ENCODE assay signal across 25 cellular contexts in the genomic region with DNA sequence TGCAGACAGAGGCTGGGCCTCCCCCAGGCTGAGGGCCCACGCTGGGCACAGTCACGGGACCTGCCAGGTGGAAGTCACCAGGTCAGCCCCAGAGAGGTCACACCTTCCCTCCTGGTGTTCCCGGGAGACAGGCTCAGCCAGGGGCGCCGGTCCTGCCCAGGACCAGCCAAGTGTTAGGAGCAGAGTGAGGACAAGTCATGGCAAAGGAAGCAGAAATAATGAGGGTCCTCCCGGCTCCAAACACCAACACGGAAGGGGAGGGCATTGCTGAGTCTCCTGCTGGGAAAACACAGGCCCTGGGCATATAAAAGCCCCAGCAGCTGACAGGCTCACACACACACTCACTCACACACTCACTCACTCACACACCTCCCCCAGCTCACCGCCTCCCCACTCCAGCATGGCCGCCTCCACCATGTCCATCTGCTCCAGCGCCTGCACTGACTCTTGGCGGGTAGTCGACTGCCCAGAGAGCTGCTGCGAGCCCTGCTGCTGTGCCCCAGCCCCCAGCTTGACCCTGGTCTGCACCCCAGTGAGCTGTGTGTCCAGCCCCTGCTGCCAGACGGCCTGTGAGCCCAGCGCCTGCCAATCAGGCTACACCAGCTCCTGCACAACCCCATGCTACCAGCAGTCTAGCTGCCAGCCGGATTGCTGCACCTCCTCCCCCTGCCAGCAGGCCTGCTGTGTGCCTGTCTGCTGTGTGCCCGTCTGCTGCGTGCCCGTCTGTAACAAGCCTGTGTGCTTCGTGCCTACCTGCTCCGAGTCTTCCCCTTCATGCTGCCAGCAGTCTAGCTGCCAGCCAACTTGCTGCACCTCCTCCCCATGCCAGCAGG. TPM values are rescaled to one million over a fixed set of nuclear protein-coding genes. Genes with fewer than 3 reads are reported as not detected.
DNase-seq lines count a peak whose midpoint lies in the region; ATAC-seq, FAIRE-seq and TF ChIP-seq lines count a peak whose summit lies in the region.
"Had no signal": no experiment of that assay in that cellular context is flagged by ENCODE, and none has a peak within 500 bp of the region (broad histone marks: within the 10 kb centered on the region; RNA-seq: fewer than 3 reads in every experiment).

Gene KRTAP10-10, plus strand, starts transcription at position 339 of the 833 bp plus-strand sequence. Its CDS starts 62 bp downstream, at position 401.

- H3K9me3 Mint-ChIP-seq in H9 (peaks cover 9% of the 10 kb centered on the region in 2 experiments; a peak in 3 of 5 replicates), neural crest cell (peaks cover 15% of the 10 kb centered on the region)

- H2AK5ac ChIP-seq in H9 (ENCODE audit: insufficient read length, low read length) = no peak within 1 kb of the TSS

- H3K18ac ChIP-seq in H9 (ENCODE audit: insufficient read length, low read depth, low read length) = no peak within 1 kb of the TSS

- H3K27ac ChIP-seq in H9 (ENCODE audit: insufficient read length, low read depth, low read length) (no peak within 1 kb of the TSS), K562 (ENCODE audit: extremely low read depth, low read depth, low read length) (no peak within 1 kb of the TSS), GM23248 (no peak within 1 kb of the TSS)
- H3K27ac ChIP-seq: adrenal gland, breast epithelium, neutrophil had no signal

- H4K20me1 ChIP-seq in H9 (ENCODE audit: control insufficient read depth, insufficient read depth, insufficient read length) (no peaks in the 10 kb centered on the region), K562 (replicated peaks; ENCODE audit: control insufficient read depth, insufficient read depth, low read length) (no peaks in the 10 kb centered on the region), GM23248 (ENCODE audit: insufficient read depth) (no peaks in the 10 kb centered on the region)

- H2AFZ ChIP-seq in H9 (ENCODE audit: low read length) (no peak within 1 kb of the TSS), K562 (ENCODE audit: low read depth, low read length) (no peak within 1 kb of the TSS), GM23248 (no peak within 1 kb of the TSS)

- no peak for TF ChIP-seq CTCF in H9 (conservative IDR thresholded peaks at IDR 0.05)
- no peak for TF ChIP-seq CTCF in K562 (IDR thresholded peaks at IDR 0.05 in 2 of 3, conservative IDR thresholded peaks at IDR 0.05 in 1 of 3; ENCODE audit: insufficient read depth in 2 of 3, low read depth in 1 of 3, low read length in 3 of 3)
- no peak for TF ChIP-seq CTCF in neural crest cell (conservative IDR thresholded peaks at IDR 0.05)

- H3K36me3 ChIP-seq in K562 (ENCODE audit: control insufficient read depth, insufficient read depth, low read length) (no peaks in the 10 kb centered on the region), GM23248 (ENCODE audit: low read depth) (no peaks in the 10 kb centered on the region)
- H3K36me3 ChIP-seq: adrenal gland, breast epithelium, neutrophil had no signal

- CTCF ChIA-PET in K562 (lab: Yijun Ruan, JAX; ENCODE audit: low intra/inter-chr PET ratio) = no interaction called here

- WGBS in H9 (ENCODE audit: extremely low coverage, insufficient read length, low lambda C conversion rate) = no CpG with 5 or more reads among the region's 21 CpGs
- WGBS in K562 (ENCODE audit: insufficient coverage, low coverage, missing lambda C conversion rate) = 0% methylated on average over 21 of the region's 21 CpGs
- WGBS in GM23248 (ENCODE audit: low coverage in 1 of 2, low lambda C conversion rate in 2 of 2, missing lambda C conversion rate in 2 of 2), 2 experiments = 30 to 32% methylated on average over 21 of the region's 21 CpGs

- no peak within 1 kb of the TSS for H2BK5ac ChIP-seq in H9 (ENCODE audit: insufficient read length, low read length)

- no peaks in the 10 kb centered on the region for H3K23me2 ChIP-seq in H9 (ENCODE audit: insufficient read length, low read depth, low read length, poor library complexity, severe bottlenecking)

- H3K27me3 ChIP-seq in H9 (ENCODE audit: insufficient read depth, low read length) (no peaks in the 10 kb centered on the region), K562 (ENCODE audit: control insufficient read depth in 2 of 2, insufficient read depth in 2 of 2, low read length in 2 of 2) (peaks cover 0 to 6% of the 10 kb centered on the region in 2 experiments; a peak in 2 of 5 replicates), GM23248 (replicated peaks; ENCODE audit: insufficient read depth) (no peaks in the 10 kb centered on the region)
- H3K27me3 ChIP-seq: adrenal gland had no signal

- H3K4me3 ChIP-seq in K562 (no peak within 1 kb of the TSS), GM23248 (no peak within 1 kb of the TSS)
- H3K4me3 ChIP-seq: adrenal gland, breast epithelium had no signal

- no peak within 1 kb of the TSS for H2BK20ac ChIP-seq in H9 (ENCODE audit: low read depth, low read length, poor library complexity, severe bottlenecking)

- no peak within 1 kb of the TSS for H2BK12ac ChIP-seq in H9 (ENCODE audit: insufficient read length, low read depth, low read length)

- no peak within 1 kb of the TSS for H2BK15ac ChIP-seq in H9 (ENCODE audit: low read depth, low read length)

- TF ChIP-seq RAD21 in K562 (CRISPR knock-in tag; conservative IDR thresholded peaks at IDR 0.05 in 1 of 2, IDR thresholded peaks at IDR 0.05 in 1 of 2) = no peak

- peak; percentile 80 for DNase-seq in DMS 273 (lab: John Stamatoyannopoulos, UW; ENCODE audit: unreplicated experiment)
- DNase-seq in H9 = peak; percentile 28
- DNase-seq in K562 (ENCODE audit: extremely low read depth in 1 of 4, low spot score in 3 of 4) = no peak
- no peak for DNase-seq in neural crest cell (ENCODE audit: low read depth, low spot score)
- no peak for DNase-seq in NCI-H2196 treated with DMSO at 0.1 percent for 48 hours (lab: John Stamatoyannopoulos, UW; ENCODE audit: unreplicated experiment)
- DNase-seq in GM23248 = no peak
- no peak for DNase-seq in DMS153 treated with DMSO at 0.1 percent for 48 hours (lab: John Stamatoyannopoulos, UW; ENCODE audit: unreplicated experiment)
- DNase-seq: activated CD4-positive, alpha-beta T cell treated with anti-CD3 and anti-CD28 coated beads for 48 hours; activated effector memory CD4-positive, alpha-beta T cell treated with Interleukin-2 at 50 U/mL for 16 hours; EL; immature natural killer cell; NCI-H1436 treated with DMSO at 0.1 percent for 48 hours; NCI-H510A treated with DMSO at 0.1 percent for 48 hours; stimulated activated CD4-positive, alpha-beta T cell treated with anti-CD3 and anti-CD28 coated beads, Interleukin-12 subunit alpha, Interleukin-12 subunit beta, amount 100 ng/mL, for 4 hours; SW 1271 had no signal

- H4K5ac ChIP-seq in H9 (ENCODE audit: insufficient read length, low read depth, low read length) = no peak within 1 kb of the TSS

- H3K4me1 ChIP-seq in H9 (ENCODE audit: insufficient read depth, low read length) = no peaks in the 10 kb centered on the region
- peaks cover 0 to 3% of the 10 kb centered on the region in 2 experiments; a peak in 2 of 5 replicates for H3K4me1 ChIP-seq in K562 (replicated peaks in 1 of 2; ENCODE audit: control insufficient read depth in 2 of 2, insufficient read depth in 2 of 2, low read length in 2 of 2)
- no peaks in the 10 kb centered on the region for H3K4me1 ChIP-seq in GM23248 (ENCODE audit: insufficient read depth)
- H3K4me1 ChIP-seq: adrenal gland, breast epithelium had no signal

- peaks cover 11% of the 10 kb centered on the region for H3K27me3 Mint-ChIP-seq in H9 (ENCODE audit: low read depth)
- H3K27me3 Mint-ChIP-seq in neural crest cell (ENCODE audit: low read depth) = peaks cover 16% of the 10 kb centered on the region

- no peak within 1 kb of the TSS for H4K91ac ChIP-seq in H9 (ENCODE audit: insufficient read length, low read depth, low read length)

- peak within 1 kb of the TSS in 2 of 3 experiments; percentile 80 to 90; a peak in 3 of 7 replicates for H3K27ac Mint-ChIP-seq in H9
- H3K27ac Mint-ChIP-seq in neural crest cell (ENCODE audit: unreplicated experiment) = peak within 1 kb of the TSS; percentile 59
- H3K27ac Mint-ChIP-seq: dendritic cell treated with granulocyte-macrophage colony-stimulating factor and Interleukin-4, amounts not matched to agents 40 ng/mL and 50 ng/mL, for 4 days had no signal

- intact Hi-C loops in K562 (cut with micrococcal nuclease) = no loop called here

- no peak within 1 kb of the TSS for H3K23ac ChIP-seq in H9 (ENCODE audit: insufficient read length, low read depth, low read length)

- peaks cover 9 to 11% of the 10 kb centered on the region in 2 experiments for H3K4me1 Mint-ChIP-seq in H9
- peaks cover 10% of the 10 kb centered on the region for H3K4me1 Mint-ChIP-seq in neural crest cell

- no peaks in the 10 kb centered on the region for H3K79me1 ChIP-seq in H9 (ENCODE audit: insufficient read depth, low read depth, low read length, poor library complexity, severe bottlenecking)

- no TSS peak for BruUV-seq in K562 (replicated peaks; lab: Mats Ljungman, UMichigan)

- peak within 1 kb of the TSS; percentile 72; the same call in 1 of the 2 replicates for H3K14ac ChIP-seq in H9 (ENCODE audit: insufficient read depth, low read length)

- H3F3A ChIP-seq in GM23248 (ENCODE audit: insufficient read depth) = no peaks in the 10 kb centered on the region

- H3K4me2 ChIP-seq in H9 (ENCODE audit: insufficient read depth, insufficient read length, low read length) (no peak within 1 kb of the TSS), K562 (ENCODE audit: insufficient read depth, low read length) (no peak within 1 kb of the TSS), GM23248 (ENCODE audit: unreplicated experiment) (no peak within 1 kb of the TSS)

- no peak within 1 kb of the TSS for H3T11ph ChIP-seq in H9 (ENCODE audit: low read length)

- no peak for TF ChIP-seq POLR2A in K562 (conservative IDR thresholded peaks at IDR 0.05)

- no peak within 1 kb of the TSS for H3K4ac ChIP-seq in H9 (ENCODE audit: low read depth, low read length)

- no peak within 1 kb of the TSS for H3K56ac ChIP-seq in H9 (ENCODE audit: insufficient read length, low read depth, low read length)

- H3K9me3 ChIP-seq in H9 (ENCODE audit: control insufficient read depth, low read depth, low read length) (no peaks in the 10 kb centered on the region), K562 (replicated peaks; ENCODE audit: control insufficient read depth, insufficient read depth, low read depth, low read length) (no peaks in the 10 kb centered on the region), GM23248 (ENCODE audit: low read depth) (peaks cover under 1% of the 10 kb centered on the region)
- H3K9me3 ChIP-seq: adrenal gland, neutrophil had no signal

- H3K9ac ChIP-seq in H9 (ENCODE audit: extremely low read depth, insufficient read length, low read length) = no peak within 1 kb of the TSS
- H3K9ac ChIP-seq in K562 (ENCODE audit: insufficient read depth in 1 of 2, low read depth in 2 of 2, low read length in 2 of 2) = no peak within 1 kb of the TSS; a peak in 1 of 4 replicates
- H3K9ac ChIP-seq in GM23248 = no peak within 1 kb of the TSS

- H3K9me2 ChIP-seq in GM23248 (ENCODE audit: insufficient read depth) = no peaks in the 10 kb centered on the region

- POLR2A ChIA-PET in K562 (lab: Yijun Ruan, JAX) = interaction anchor here (0.6 kb wide), 2 partner anchors 12 to 13 kb away, joined by 3 read pairs; no protein-coding TSS in a partner anchor

- H3K9me1 ChIP-seq in K562 (ENCODE audit: control insufficient read depth, insufficient read depth, low read length) = no peaks in the 10 kb centered on the region

- peak; percentile 36; the same call in 1 of the 3 replicates for ATAC-seq in K562
- no peak for ATAC-seq in HG02852 (IDR thresholded peaks at IDR 0.05; ENCODE audit: unreplicated experiment)

- in situ Hi-C loops in K562 (cut with MboI) = no loop called here
- in situ Hi-C loops in GM23248 (cut with MboI) = no loop called here

- H3K36me3 Mint-ChIP-seq in H9 (ENCODE audit: insufficient read depth in 1 of 3, low read depth in 3 of 3) (peaks cover 0 to 2% (median under 1%) of the 10 kb centered on the region in 3 experiments; a peak in 3 of 7 replicates), neural crest cell (ENCODE audit: low read depth) (peaks cover 2% of the 10 kb centered on the region)

- no peak for FAIRE-seq in K562 (lab: Jason Lieb, UNC)
- FAIRE-seq: TTC549 had no signal

- no peaks in the 10 kb centered on the region for H3K79me2 ChIP-seq in H9 (ENCODE audit: insufficient read depth, low read length)
- no peaks in the 10 kb centered on the region for H3K79me2 ChIP-seq in K562 (ENCODE audit: control insufficient read depth, insufficient read depth, low read length)
- no peaks in the 10 kb centered on the region for H3K79me2 ChIP-seq in GM23248 (ENCODE audit: insufficient read depth)

- no peak within 1 kb of the TSS for H4K8ac ChIP-seq in H9 (replicated peaks; ENCODE audit: insufficient read length, low read depth, low read length)

- H2BK120ac ChIP-seq in H9 (ENCODE audit: low read depth, low read length, poor library complexity, severe bottlenecking) = no peak within 1 kb of the TSS

- H3K4me3 Mint-ChIP-seq in H9 (no peak within 1 kb of the TSS), neural crest cell (no peak within 1 kb of the TSS)
- H3K4me3 Mint-ChIP-seq: dendritic cell treated with granulocyte-macrophage colony-stimulating factor and Interleukin-4, amounts not matched to agents 40 ng/mL and 50 ng/mL, for 4 days; immature natural killer cell had no signal

- no peak for TF ChIP-seq EP300 in K562 (IDR thresholded peaks at IDR 0.05; ENCODE audit: low read length)

RNA-seq across cellular contexts. Expression of gene KRTAP10-10, which starts in this region (rescaled TPM):
- not detected in 2 replicates for total RNA-seq in H9 (2021)
- total RNA-seq in K562 (2011; cell fraction: chromatin; rRNA removed; ENCODE audit: low replicate concordance) = not detected in 2 replicates
- total RNA-seq in K562 (2011; cell fraction: nucleolus; rRNA removed) = not detected in 2 replicates
- not detected in 2 replicates for total RNA-seq in K562 (2011; cell fraction: nucleoplasm; rRNA removed)
- total RNA-seq in K562 (2014; rRNA removed) = not detected in 2 replicates
- not detected in 2 replicates for total RNA-seq in K562 (2014; rRNA removed; fragmentation: Illumina TruSeq; extraction: Trizol)
- total RNA-seq in K562 (2015; rRNA removed; fragmentation: Illumina TruSeq; extraction: Trizol) = not detected in 2 replicates
- not detected in 2 replicates for total RNA-seq in K562 (2021)
- polyA plus RNA-seq in K562 (2011; rRNA removed) = not detected in 2 replicates
- not detected in 2 replicates for polyA plus RNA-seq in K562 (2011; cell fraction: cytosol; rRNA removed)
- polyA plus RNA-seq in K562 (2011; cell fraction: nucleus; rRNA removed) = not detected in 2 replicates
- not detected in 2 replicates for polyA plus RNA-seq in K562 (2012)
- polyA plus RNA-seq in K562 (2014; fragmentation: Illumina TruSeq; extraction: Trizol) = not detected in 2 replicates
- not detected for polyA plus RNA-seq in K562 (2014; fragmentation: Nextera tagmentation; extraction: Ambion mirVana)
- not detected in 2 replicates for polyA plus RNA-seq in K562 (2014; rRNA removed)
- polyA minus RNA-seq in K562 (2011; rRNA and poly(A)+ RNA removed) = not detected in 2 replicates
- not detected in 2 replicates for polyA minus RNA-seq in K562 (2011; cell fraction: cytosol; rRNA and poly(A)+ RNA removed)
- polyA minus RNA-seq in K562 (2011; cell fraction: nucleus; rRNA and poly(A)+ RNA removed) = not detected in 2 replicates
- total RNA-seq in neural crest cell = not detected in 2 replicates
- total RNA-seq in GM23248 (2014; rRNA removed; shearing (Covaris generic)) = not detected in 2 replicates
- not detected in 2 replicates for polyA plus RNA-seq in GM23248 (2016; fragmentation: Nextera tagmentation; extraction: Ambion mirVana)
- total RNA-seq: adrenal gland, breast epithelium, fibroblast of villous mesenchyme, mononuclear cell, renal cortical epithelial cell, urinary bladder had no signal
- polyA plus RNA-seq: adrenal gland, immature natural killer cell, urinary bladder had no signal

Comparison
In these comparisons a context has a peak if more than half of its experiments do, and no peak if none do; other contexts are left out.
1. Peak in DNase-seq in H9; RNA of the gene not detected or under 1 TPM.
2. Peak in ATAC-seq in K562; RNA of the gene not detected or under 1 TPM.